Comparison of ENCODE assay signal across 17 cellular contexts in genomic region chr6:5541025-5541424, GRCh38.
DNase-seq lines count a peak whose midpoint lies in the region; ATAC-seq and TF ChIP-seq lines count a peak whose summit lies in the region.
"Had no signal": no experiment of that assay in that cellular context is flagged by ENCODE, and none has a peak within 500 bp of the region (broad histone marks: within the 10 kb centered on the region; RNA-seq: fewer than 3 reads in every experiment).

No MANE protein-coding gene starts in this region.

- no peaks in the 10 kb centered on the region for H3K27me3 Mint-ChIP-seq in activated T-helper 17 cell treated with anti-CD3 and anti-CD28 coated beads, Interleukin-2, amount 50 U/mL, for 72 hours
- H3K27me3 Mint-ChIP-seq: B cell; CD4-positive, alpha-beta T cell had no signal

- H3K14ac ChIP-seq in mesenchymal stem cell (ENCODE audit: low read length in 2 of 2): no peak overlapping the region

- TF ChIP-seq CTCF in HCT116 (IDR thresholded peaks at IDR 0.05 in 2 of 3, conservative IDR thresholded peaks at IDR 0.05 in 1 of 3; ENCODE audit: borderline replicate concordance in 1 of 3, insufficient read depth in 1 of 3, low read depth in 2 of 3, low read length in 2 of 3) (no peak), GM20000 (IDR thresholded peaks at IDR 0.05; ENCODE audit: extremely low read depth, missing control alignments) (no peak)

- DNase-seq in HCT116 (ENCODE audit: low read depth, low spot score) (no peak), mesenchymal stem cell (no peak), GM20000 (ENCODE audit: low spot score) (no peak), NCI-H526 treated with DMSO at 0.1 percent for 48 hours (lab: John Stamatoyannopoulos, UW) (no peak)
- DNase-seq in activated CD8-positive, alpha-beta memory T cell treated with anti-CD3 and anti-CD28 coated beads, Interleukin-2, amount 50 U/mL, for 4 hours: no peak
- DNase-seq: 8988T; ACHN; C1 segment of cervical spinal cord; CD4-positive, alpha-beta T cell; DMS79; HCEC 1CT had no signal

- H3K79me1 ChIP-seq in mesenchymal stem cell (replicated peaks; ENCODE audit: low read length, poor library complexity, severe bottlenecking): peaks cover 1% of the 10 kb centered on the region

- H3K4ac ChIP-seq in mesenchymal stem cell (ENCODE audit: low read depth in 1 of 2, low read length in 2 of 2): no peak overlapping the region

- H3K4me3 Mint-ChIP-seq in activated T-helper 17 cell treated with anti-CD3 and anti-CD28 coated beads, Interleukin-2, amount 50 U/mL, for 72 hours: peak overlapping the region; percentile 28
- H3K4me3 Mint-ChIP-seq: B cell; CD4-positive, alpha-beta T cell had no signal

- H3K4me3 ChIP-seq in ACC112 (ENCODE audit: low read depth, low read length): peak overlapping the region; percentile 35
- H3K4me3 ChIP-seq in HCT116 (replicated peaks in 1 of 2; ENCODE audit: low read depth in 1 of 2, low read length in 2 of 2): no peak overlapping the region
- H3K4me3 ChIP-seq in mesenchymal stem cell (ENCODE audit: insufficient read depth in 1 of 2, low read depth in 1 of 2, low read length in 2 of 2): no peak overlapping the region
- H3K4me3 ChIP-seq: GM12878, K562 had no signal

- no peak for TF ChIP-seq RAD21 in HCT116 (IDR thresholded peaks at IDR 0.05; ENCODE audit: low read depth)

- no peak overlapping the region for H4K8ac ChIP-seq in mesenchymal stem cell (ENCODE audit: low read length)

- no peak overlapping the region for H2BK12ac ChIP-seq in mesenchymal stem cell (ENCODE audit: low read length in 2 of 2)

- ATAC-seq in HCT116 (no peak), HG02759 (IDR thresholded peaks at IDR 0.05; ENCODE audit: unreplicated experiment) (no peak)
- ATAC-seq in activated T-helper 17 cell treated with anti-CD3 and anti-CD28 coated beads, Interleukin-2, amount 50 U/mL, for 72 hours (replicated peaks): peak; percentile 58
- ATAC-seq: GM12878 had no signal

- CTCF ChIA-PET in HCT116 (lab: Charles Lee): no interaction called here

- no TSS peak for BruUV-seq in HCT116 (replicated peaks; lab: Mats Ljungman, UMichigan)

- no peak overlapping the region for H3K18ac ChIP-seq in mesenchymal stem cell (ENCODE audit: low read depth in 1 of 2, low read length in 2 of 2)

- intact Hi-C loops in HCT116 (cut with micrococcal nuclease): no loop called here

- H3K23ac ChIP-seq in mesenchymal stem cell (ENCODE audit: low read length in 2 of 2): no peak overlapping the region

- no peak overlapping the region for H3K9ac ChIP-seq in HCT116 (ENCODE audit: low read length)
- H3K9ac ChIP-seq in mesenchymal stem cell (ENCODE audit: low read length): peak overlapping the region; percentile 46

- RAD21 ChIA-PET in HCT116 (lab: Charles Lee; ENCODE audit: low non-redundant PET in 1 of 2, low total read pairs in 2 of 2, uncharacterized antibody in 2 of 2, unreplicated experiment in 2 of 2): no interaction called here

- peaks cover 19% of the 10 kb centered on the region for H3K4me1 ChIP-seq in ACC112 (ENCODE audit: control insufficient read depth, insufficient read depth, low read length, unreplicated experiment)
- H3K4me1 ChIP-seq in HCT116 (ENCODE audit: control insufficient read depth in 1 of 2, insufficient read depth in 2 of 2, low read length in 2 of 2): peaks cover 10 to 28% of the 10 kb centered on the region in 2 experiments
- H3K4me1 ChIP-seq in mesenchymal stem cell (ENCODE audit: control insufficient read depth, insufficient read depth, low read depth, low read length): no peaks in the 10 kb centered on the region

- H3K9me3 ChIP-seq in HCT116 (ENCODE audit: control insufficient read depth in 1 of 2, insufficient read depth in 1 of 2, low read depth in 1 of 2, low read length in 2 of 2) (no peaks in the 10 kb centered on the region), mesenchymal stem cell (ENCODE audit: control insufficient read depth, low read length) (no peaks in the 10 kb centered on the region)

- H3K36me3 ChIP-seq in ACC112 (ENCODE audit: insufficient read depth, low read length) (no peaks in the 10 kb centered on the region), HCT116 (ENCODE audit: control insufficient read depth in 1 of 2, insufficient read depth in 2 of 2, low read length in 2 of 2) (no peaks in the 10 kb centered on the region), mesenchymal stem cell (ENCODE audit: control insufficient read depth in 1 of 2, insufficient read depth in 2 of 2, low read depth in 1 of 2, low read length in 2 of 2) (peaks cover 0 to 3% of the 10 kb centered on the region in 2 experiments)

- H3K4me2 ChIP-seq in HCT116 (ENCODE audit: low read length) (peak overlapping the region; percentile 79; the same call in 1 of the 2 replicates), mesenchymal stem cell (ENCODE audit: low read length, poor library complexity, severe bottlenecking) (no peak overlapping the region)

- H3K9me2 ChIP-seq in HCT116 (ENCODE audit: insufficient read depth): no peaks in the 10 kb centered on the region

- no peak overlapping the region for H2BK15ac ChIP-seq in mesenchymal stem cell (ENCODE audit: low read depth, poor library complexity, severe bottlenecking)

- H2AFZ ChIP-seq in ACC112 (ENCODE audit: low read length, unreplicated experiment): peak overlapping the region; percentile 28
- no peak overlapping the region for H2AFZ ChIP-seq in HCT116 (ENCODE audit: low read depth, low read length, poor library complexity, severe bottlenecking)
- no peak overlapping the region for H2AFZ ChIP-seq in mesenchymal stem cell (ENCODE audit: low read depth, low read length)

- peaks cover 20% of the 10 kb centered on the region for H3K4me1 Mint-ChIP-seq in activated T-helper 17 cell treated with anti-CD3 and anti-CD28 coated beads, Interleukin-2, amount 50 U/mL, for 72 hours
- H3K4me1 Mint-ChIP-seq: B cell had no signal

- no peaks in the 10 kb centered on the region for H4K20me1 ChIP-seq in HCT116 (ENCODE audit: insufficient read depth)

- H3K9me3 Mint-ChIP-seq in activated T-helper 17 cell treated with anti-CD3 and anti-CD28 coated beads, Interleukin-2, amount 50 U/mL, for 72 hours: no peaks in the 10 kb centered on the region

- H3K79me2 ChIP-seq in ACC112 (ENCODE audit: control insufficient read depth, insufficient read depth, low read length, unreplicated experiment): no peaks in the 10 kb centered on the region
- H3K79me2 ChIP-seq in HCT116 (ENCODE audit: insufficient read depth, low read length): no peaks in the 10 kb centered on the region

- H3K27ac Mint-ChIP-seq in activated T-helper 17 cell treated with anti-CD3 and anti-CD28 coated beads, Interleukin-2, amount 50 U/mL, for 72 hours: peak overlapping the region; percentile 76
- H3K27ac Mint-ChIP-seq: B cell; CD4-positive, alpha-beta T cell had no signal

- no peak overlapping the region for H2BK5ac ChIP-seq in mesenchymal stem cell (ENCODE audit: low read depth, low read length, poor library complexity, severe bottlenecking)

- H3K27ac ChIP-seq in ACC112 (ENCODE audit: low read depth, low read length) (peak overlapping the region; percentile 17), HCT116 (ENCODE audit: low read depth, low read length) (no peak overlapping the region), mesenchymal stem cell (ENCODE audit: low read length, poor library complexity, severe bottlenecking) (no peak overlapping the region)

- H2AK5ac ChIP-seq in mesenchymal stem cell (ENCODE audit: low read length, severe bottlenecking): no peak overlapping the region

- H3K27me3 ChIP-seq in ACC112 (ENCODE audit: insufficient read depth, low read length) (no peaks in the 10 kb centered on the region), HCT116 (ENCODE audit: insufficient read depth, low read length) (no peaks in the 10 kb centered on the region), mesenchymal stem cell (ENCODE audit: control insufficient read depth in 1 of 2, insufficient read depth in 1 of 2, low read length in 2 of 2) (no peaks in the 10 kb centered on the region)

- no peak for TF ChIP-seq POLR2A in HCT116 (IDR thresholded peaks at IDR 0.05; ENCODE audit: borderline replicate concordance, extremely low read depth, insufficient read depth, insufficient read length)

- POLR2A ChIA-PET in HCT116 (lab: Charles Lee): no interaction called here

- no peak overlapping the region for H4K91ac ChIP-seq in mesenchymal stem cell (ENCODE audit: low read length)

- WGBS in mesenchymal stem cell: no CpG with 5 or more reads among the region's 3 CpGs

- no peak overlapping the region for H2BK120ac ChIP-seq in mesenchymal stem cell (ENCODE audit: low read depth, low read length)

- peaks cover 15% of the 10 kb centered on the region for H3K36me3 Mint-ChIP-seq in activated T-helper 17 cell treated with anti-CD3 and anti-CD28 coated beads, Interleukin-2, amount 50 U/mL, for 72 hours (ENCODE audit: low read depth)

TF ChIP-seq in HCT116, 20 proteins besides CTCF, POLR2A, EP300 and RAD21 (continues in another document):
- TF ChIP-seq CEBPB (IDR thresholded peaks at IDR 0.05; ENCODE audit: low read depth): no peak
- TF ChIP-seq ELF1 (IDR thresholded peaks at IDR 0.05; ENCODE audit: borderline replicate concordance, low read depth): no peak
- TF ChIP-seq JUND (IDR thresholded peaks at IDR 0.05): no peak
- no peak for TF ChIP-seq POLR2AphosphoS5 (IDR thresholded peaks at IDR 0.05; ENCODE audit: low read depth, low read length)
- no peak for TF ChIP-seq SRF (IDR thresholded peaks at IDR 0.05; ENCODE audit: low read depth)
- no peak for TF ChIP-seq ZFX (IDR thresholded peaks at IDR 0.05)
- no peak for TF ChIP-seq ZBTB33 (IDR thresholded peaks at IDR 0.05; ENCODE audit: extremely low read depth, insufficient replicate concordance, low read length)
- no peak for TF ChIP-seq ZNF274 (IDR thresholded peaks at IDR 0.05; ENCODE audit: low read depth, low read length)
- no peak for TF ChIP-seq MAX (IDR thresholded peaks at IDR 0.05)
